ENCODE assay signal across 20 cellular contexts in the genomic region with DNA sequence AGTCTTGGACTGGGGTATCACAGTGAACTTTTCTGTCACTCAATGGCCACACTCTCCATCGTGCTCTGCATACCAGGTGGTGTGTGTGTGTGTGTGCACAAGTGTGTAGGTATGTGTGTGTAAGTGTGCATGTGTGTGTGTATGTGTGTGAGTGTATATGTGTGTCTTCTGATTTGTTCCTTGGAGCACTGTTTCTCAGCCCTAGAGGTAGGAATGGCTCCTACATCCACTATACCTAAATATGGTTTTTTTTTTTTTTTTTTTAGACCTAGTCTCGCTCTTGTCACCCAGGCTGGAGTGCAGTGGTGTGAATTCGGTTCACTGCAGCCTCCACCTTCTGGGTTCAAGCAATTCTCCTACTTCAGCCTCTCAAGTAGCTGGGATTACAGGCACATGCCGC.
DNase-seq lines count a peak whose midpoint lies in the region; TF ChIP-seq lines count a peak whose summit lies in the region.
"Had no signal": no experiment of that assay in that cellular context is flagged by ENCODE, and none has a peak within 500 bp of the region (broad histone marks: within the 10 kb centered on the region; RNA-seq: fewer than 3 reads in every experiment).

No MANE protein-coding gene starts in this region.

- H3K36me3 Mint-ChIP-seq in endothelial cell (ENCODE audit: low read depth, unreplicated experiment) (no peaks in the 10 kb centered on the region), neural crest cell (ENCODE audit: low read depth) (no peaks in the 10 kb centered on the region)
- H3K36me3 Mint-ChIP-seq: CD4-positive, alpha-beta memory T cell had no signal

- H3K4me3 Mint-ChIP-seq in endothelial cell (ENCODE audit: unreplicated experiment): no peak overlapping the region
- no peak overlapping the region for H3K4me3 Mint-ChIP-seq in neural crest cell
- H3K4me3 Mint-ChIP-seq: CD4-positive, alpha-beta memory T cell had no signal

- no peaks in the 10 kb centered on the region for H3K9me3 ChIP-seq in AG04450 (ENCODE audit: control insufficient read depth, insufficient read depth, low read length)
- H3K9me3 ChIP-seq: Caco-2, SJCRH30 had no signal

- peaks cover 3% of the 10 kb centered on the region for H3K9me3 Mint-ChIP-seq in endothelial cell (ENCODE audit: unreplicated experiment)
- H3K9me3 Mint-ChIP-seq in neural crest cell: peaks cover 11% of the 10 kb centered on the region

- H3K27ac ChIP-seq in AG04450 (ENCODE audit: low read depth, low read length) (no peak overlapping the region), substantia nigra (ENCODE audit: low read depth, low read length, poor library complexity, severe bottlenecking) (no peak overlapping the region)
- H3K27ac ChIP-seq: BLaER1 treated with 17β-estradiol and CSF1 and Interleukin-3, amounts not matched to agents 10 nM and 100 nM; SJCRH30 had no signal

- POLR2A ChIA-PET in AG04450 (lab: Yijun Ruan, JAX): no interaction called here
- POLR2A ChIA-PET in HEK293T (lab: Yijun Ruan, JAX): no interaction called here

- CTCF ChIA-PET in AG04450 (lab: Charles Lee) (no interaction called here), HEK293T (lab: Yijun Ruan, JAX) (interaction anchor here (0.8 kb wide), 1 partner anchor 10 kb away, joined by 3 read pairs; no protein-coding TSS in a partner anchor)

- no peak for DNase-seq in AG04450 (ENCODE audit: low read depth, low spot score)
- DNase-seq in HEK293T (ENCODE audit: extremely low spot score): no peak
- DNase-seq in endothelial cell (ENCODE audit: low spot score): no peak
- no peak for DNase-seq in neural crest cell (ENCODE audit: low read depth, low spot score)
- DNase-seq in effector CD8-positive, alpha-beta T cell (lab: John Stamatoyannopoulos, UW): no peak
- no peak for DNase-seq in stimulated activated CD4-positive, alpha-beta T cell treated with anti-CD3 and anti-CD28 coated beads, Interleukin-12 subunit alpha, Interleukin-12 subunit beta, amount 100 ng/mL, for 4 hours
- no peak for DNase-seq in substantia nigra (lab: John Stamatoyannopoulos, UW)
- DNase-seq in activated CD4-positive, alpha-beta T cell treated with anti-CD3 and anti-CD28 coated beads for 48 hours: no peak
- DNase-seq: Caco-2; CD4-positive, alpha-beta memory T cell; DMS 273 treated with DMSO at 0.1 percent for 48 hours; DMS79 treated with DMSO at 0.1 percent for 48 hours; IMR-90; NCI-H1105 treated with DMSO at 0.1 percent for 48 hours; NCI-H2029 treated with DMSO at 0.1 percent for 48 hours; NCI-H2171; NCI-H345; NCI-H524 treated with DMSO at 0.1 percent for 48 hours; SJCRH30 had no signal

- H3K27me3 ChIP-seq in AG04450 (ENCODE audit: control insufficient read depth, insufficient read depth, low read length): no peaks in the 10 kb centered on the region
- H3K27me3 ChIP-seq: BLaER1 treated with 17β-estradiol and CSF1 and Interleukin-3, amounts not matched to agents 10 nM and 100 nM; SJCRH30 had no signal

- no peaks in the 10 kb centered on the region for H3K4me1 Mint-ChIP-seq in endothelial cell (ENCODE audit: unreplicated experiment)
- H3K4me1 Mint-ChIP-seq in neural crest cell: no peaks in the 10 kb centered on the region
- H3K4me1 Mint-ChIP-seq: CD4-positive, alpha-beta memory T cell had no signal

- TF ChIP-seq CTCF in AG04450 (IDR thresholded peaks at IDR 0.05; ENCODE audit: low read depth, low read length) (peak; percentile 27), endothelial cell (IDR thresholded peaks at IDR 0.05; ENCODE audit: unreplicated experiment) (peak; percentile 19), neural crest cell (conservative IDR thresholded peaks at IDR 0.05) (peak; percentile 25)

- H3K27me3 Mint-ChIP-seq in endothelial cell (ENCODE audit: unreplicated experiment) (peaks cover 2% of the 10 kb centered on the region), neural crest cell (ENCODE audit: low read depth) (no peaks in the 10 kb centered on the region)
- H3K27me3 Mint-ChIP-seq: CD4-positive, alpha-beta memory T cell had no signal

- H3K27ac Mint-ChIP-seq in endothelial cell (ENCODE audit: unreplicated experiment) (no peak overlapping the region), neural crest cell (ENCODE audit: unreplicated experiment) (no peak overlapping the region)
- H3K27ac Mint-ChIP-seq: CD4-positive, alpha-beta memory T cell had no signal

- H3K4me3 ChIP-seq in AG04450 (ENCODE audit: low read depth, low read length): no peak overlapping the region
- H3K4me3 ChIP-seq: BLaER1 treated with 17β-estradiol and CSF1 and Interleukin-3, amounts not matched to agents 10 nM and 100 nM; SJCRH30 had no signal

TF ChIP-seq in HEK293T, 16 proteins besides CTCF, POLR2A, EP300 and RAD21:
- TF ChIP-seq SUZ12 (IDR thresholded peaks at IDR 0.05) (no peak), CTBP1 (IDR thresholded peaks at IDR 0.05; ENCODE audit: borderline replicate concordance) (no peak), LEF1 (IDR thresholded peaks at IDR 0.05; ENCODE audit: borderline replicate concordance) (no peak), ELF4 (IDR thresholded peaks at IDR 0.05) (no peak), FOXK2 (IDR thresholded peaks at IDR 0.05) (no peak), ZNF384 (IDR thresholded peaks at IDR 0.05) (0 out of 2 replicates have a peak, but pooled peaks have one; percentile 43), ARNT (IDR thresholded peaks at IDR 0.05) (no peak)
